Comparison of ENCODE assay signal across 2 cellular contexts in the genomic region with DNA sequence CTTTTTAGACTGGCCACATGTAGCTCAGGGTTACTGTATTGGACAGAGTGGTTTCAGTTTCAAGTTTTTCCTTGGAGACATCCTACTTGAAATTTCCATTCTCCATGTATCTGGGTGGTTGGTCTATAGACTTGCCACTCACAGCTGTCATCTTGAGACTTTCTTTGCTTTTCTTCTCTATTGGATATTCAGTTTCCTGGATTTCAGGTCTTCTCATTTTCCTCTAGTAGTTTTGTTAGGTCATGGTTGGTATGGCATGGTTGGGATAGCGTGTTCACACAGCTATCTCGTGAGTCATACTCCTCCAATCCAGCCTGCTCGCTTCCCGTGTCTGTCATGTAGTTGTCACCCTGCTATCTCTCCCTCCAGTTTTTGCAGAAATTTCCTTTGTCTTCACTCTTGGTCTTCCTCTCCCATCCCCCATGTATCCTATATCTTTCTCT.
TF ChIP-seq lines count a peak whose summit lies in the region.

No MANE protein-coding gene starts in this region.

TF ChIP-seq in HepG2, 621 proteins besides CTCF, POLR2A, EP300 and RAD21 (continued from another document):
- TF ChIP-seq GABPA (IDR thresholded peaks at IDR 0.05; ENCODE audit: low read depth, low read length) (no peak), GABPA (CRISPR knock-in tag; IDR thresholded peaks at IDR 0.05; ENCODE audit: low read depth) (no peak), NCOA2 (CRISPR knock-in tag; IDR thresholded peaks at IDR 0.05) (no peak), MXD4 (CRISPR knock-in tag; IDR thresholded peaks at IDR 0.05) (no peak), RFX3 (CRISPR knock-in tag; IDR thresholded peaks at IDR 0.05) (no peak), GMEB2 (CRISPR knock-in tag; IDR thresholded peaks at IDR 0.05; ENCODE audit: low read depth) (no peak), ZNF326 (CRISPR knock-in tag; IDR thresholded peaks at IDR 0.05; ENCODE audit: borderline replicate concordance) (no peak), ZC3H13 (CRISPR knock-in tag; IDR thresholded peaks at IDR 0.05) (no peak), ZNF138 (CRISPR knock-in tag; IDR thresholded peaks at IDR 0.05; ENCODE audit: low read depth) (no peak), ZFP62 (CRISPR knock-in tag; IDR thresholded peaks at IDR 0.05) (no peak)

TF ChIP-seq in SK-N-SH treated with all-trans-retinoic acid at 6 μM for 48 hours, 23 proteins besides CTCF, POLR2A, EP300 and RAD21:
- TF ChIP-seq POU6F1 (CRISPR knock-in tag; IDR thresholded peaks at IDR 0.05; ENCODE audit: borderline replicate concordance, low read depth) (no peak), ZNF70 (CRISPR knock-in tag; IDR thresholded peaks at IDR 0.05) (no peak), ZNF8 (CRISPR knock-in tag; IDR thresholded peaks at IDR 0.05) (no peak), PPARA (CRISPR knock-in tag; IDR thresholded peaks at IDR 0.05; ENCODE audit: borderline replicate concordance) (no peak), SNAI2 (CRISPR knock-in tag; IDR thresholded peaks at IDR 0.05) (no peak), RARB (CRISPR knock-in tag; IDR thresholded peaks at IDR 0.05) (no peak), CSDC2 (CRISPR knock-in tag; IDR thresholded peaks at IDR 0.05) (no peak), ZFP30 (CRISPR knock-in tag; IDR thresholded peaks at IDR 0.05) (no peak), TCF4 (CRISPR knock-in tag; IDR thresholded peaks at IDR 0.05; ENCODE audit: borderline replicate concordance) (no peak), ESRRG (CRISPR knock-in tag; IDR thresholded peaks at IDR 0.05) (no peak), ISL1 (CRISPR knock-in tag; IDR thresholded peaks at IDR 0.05) (no peak), ZC3H10 (CRISPR knock-in tag; IDR thresholded peaks at IDR 0.05) (no peak), ZFP3 (CRISPR knock-in tag; IDR thresholded peaks at IDR 0.05) (no peak), OSR1 (CRISPR knock-in tag; IDR thresholded peaks at IDR 0.05) (no peak), ZNF565 (CRISPR knock-in tag; conservative IDR thresholded peaks at IDR 0.05; ENCODE audit: low read depth) (no peak), GLIS3 (CRISPR knock-in tag; IDR thresholded peaks at IDR 0.05) (no peak), BACH2 (CRISPR knock-in tag; IDR thresholded peaks at IDR 0.05; ENCODE audit: borderline replicate concordance) (no peak), ARNTL (CRISPR knock-in tag; IDR thresholded peaks at IDR 0.05; ENCODE audit: borderline replicate concordance, low read depth) (no peak)
- TF ChIP-seq, protein P1, sequence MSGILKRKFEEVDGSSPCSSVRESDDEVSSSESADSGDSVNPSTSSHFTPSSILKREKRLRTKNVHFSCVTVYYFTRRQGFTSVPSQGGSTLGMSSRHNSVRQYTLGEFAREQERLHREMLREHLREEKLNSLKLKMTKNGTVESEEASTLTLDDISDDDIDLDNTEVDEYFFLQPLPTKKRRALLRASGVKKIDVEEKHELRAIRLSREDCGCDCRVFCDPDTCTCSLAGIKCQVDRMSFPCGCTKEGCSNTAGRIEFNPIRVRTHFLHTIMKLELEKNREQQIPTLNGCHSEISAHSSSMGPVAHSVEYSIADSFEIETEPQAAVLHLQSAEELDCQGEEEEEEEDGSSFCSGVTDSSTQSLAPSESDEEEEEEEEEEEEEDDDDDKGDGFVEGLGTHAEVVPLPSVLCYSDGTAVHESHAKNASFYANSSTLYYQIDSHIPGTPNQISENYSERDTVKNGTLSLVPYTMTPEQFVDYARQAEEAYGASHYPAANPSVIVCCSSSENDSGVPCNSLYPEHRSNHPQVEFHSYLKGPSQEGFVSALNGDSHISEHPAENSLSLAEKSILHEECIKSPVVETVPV (CRISPR knock-in tag; IDR thresholded peaks at IDR 0.05): no peak
- TF ChIP-seq, protein P2, sequence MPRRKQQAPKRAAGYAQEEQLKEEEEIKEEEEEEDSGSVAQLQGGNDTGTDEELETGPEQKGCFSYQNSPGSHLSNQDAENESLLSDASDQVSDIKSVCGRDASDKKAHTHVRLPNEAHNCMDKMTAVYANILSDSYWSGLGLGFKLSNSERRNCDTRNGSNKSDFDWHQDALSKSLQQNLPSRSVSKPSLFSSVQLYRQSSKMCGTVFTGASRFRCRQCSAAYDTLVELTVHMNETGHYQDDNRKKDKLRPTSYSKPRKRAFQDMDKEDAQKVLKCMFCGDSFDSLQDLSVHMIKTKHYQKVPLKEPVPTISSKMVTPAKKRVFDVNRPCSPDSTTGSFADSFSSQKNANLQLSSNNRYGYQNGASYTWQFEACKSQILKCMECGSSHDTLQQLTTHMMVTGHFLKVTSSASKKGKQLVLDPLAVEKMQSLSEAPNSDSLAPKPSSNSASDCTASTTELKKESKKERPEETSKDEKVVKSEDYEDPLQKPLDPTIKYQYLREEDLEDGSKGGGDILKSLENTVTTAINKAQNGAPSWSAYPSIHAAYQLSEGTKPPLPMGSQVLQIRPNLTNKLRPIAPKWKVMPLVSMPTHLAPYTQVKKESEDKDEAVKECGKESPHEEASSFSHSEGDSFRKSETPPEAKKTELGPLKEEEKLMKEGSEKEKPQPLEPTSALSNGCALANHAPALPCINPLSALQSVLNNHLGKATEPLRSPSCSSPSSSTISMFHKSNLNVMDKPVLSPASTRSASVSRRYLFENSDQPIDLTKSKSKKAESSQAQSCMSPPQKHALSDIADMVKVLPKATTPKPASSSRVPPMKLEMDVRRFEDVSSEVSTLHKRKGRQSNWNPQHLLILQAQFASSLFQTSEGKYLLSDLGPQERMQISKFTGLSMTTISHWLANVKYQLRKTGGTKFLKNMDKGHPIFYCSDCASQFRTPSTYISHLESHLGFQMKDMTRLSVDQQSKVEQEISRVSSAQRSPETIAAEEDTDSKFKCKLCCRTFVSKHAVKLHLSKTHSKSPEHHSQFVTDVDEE (CRISPR knock-in tag; IDR thresholded peaks at IDR 0.05): no peak
